ENCODE assay signal across 12 cellular contexts in the genomic region with DNA sequence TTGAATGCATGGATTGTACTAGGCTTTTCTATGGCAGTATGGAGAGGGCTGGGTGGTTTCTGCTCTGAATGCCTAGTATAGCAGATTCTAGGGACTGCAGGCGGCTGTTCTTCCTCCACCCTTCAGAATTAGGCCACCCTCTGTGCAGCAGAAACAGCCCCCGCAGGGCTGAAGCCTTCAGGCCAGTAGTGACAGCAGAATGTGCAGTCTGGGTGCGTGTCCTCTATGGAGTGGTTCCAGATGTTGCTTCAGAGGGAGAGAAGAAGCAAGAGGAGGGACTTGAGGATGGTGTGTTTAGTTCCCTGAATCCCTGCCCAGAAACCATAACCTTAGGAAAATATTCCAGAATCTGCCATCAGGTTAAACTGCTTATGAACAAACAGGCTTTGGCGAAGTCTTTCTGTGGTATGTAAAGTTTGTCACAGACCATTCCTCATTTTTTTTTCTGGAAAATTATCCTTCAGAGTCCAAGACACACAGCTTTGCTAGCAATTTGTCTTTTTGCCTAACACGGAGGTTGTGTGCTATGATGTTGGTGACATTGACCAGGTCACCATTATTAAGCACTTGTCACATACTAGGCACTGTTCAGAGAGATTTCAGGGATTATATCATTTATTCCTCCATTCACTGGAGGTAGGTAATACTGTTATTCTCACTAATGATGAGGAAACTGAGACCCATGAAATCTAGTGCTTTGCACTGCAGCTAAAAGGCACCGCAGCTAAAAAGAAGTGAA. TPM values are rescaled to one million over a fixed set of nuclear protein-coding genes. Genes with fewer than 3 reads are reported as not detected.
DNase-seq lines count a peak whose midpoint lies in the region; ATAC-seq and TF ChIP-seq lines count a peak whose summit lies in the region.
"Had no signal": no experiment of that assay in that cellular context is flagged by ENCODE, and none has a peak within 500 bp of the region (broad histone marks: within the 10 kb centered on the region; RNA-seq: fewer than 3 reads in every experiment).

No MANE protein-coding gene starts in this region.

- peaks cover 2% of the 10 kb centered on the region for H3K36me3 Mint-ChIP-seq in T-helper 17 cell (ENCODE audit: low read depth)

- H3K9ac ChIP-seq in rectal smooth muscle tissue (ENCODE audit: low read length): no peak overlapping the region

- H3K9me3 ChIP-seq in T-helper 17 cell (ENCODE audit: control insufficient read depth, low read length, poor library complexity, severe bottlenecking): no peaks in the 10 kb centered on the region
- no peaks in the 10 kb centered on the region for H3K9me3 ChIP-seq in BE2C
- H3K9me3 ChIP-seq in breast epithelium: no peaks in the 10 kb centered on the region

- H3K4me3 ChIP-seq in rectal smooth muscle tissue (ENCODE audit: low read length) (no peak overlapping the region), BE2C (ENCODE audit: low read depth, low read length) (no peak overlapping the region), breast epithelium (no peak overlapping the region)

- peak overlapping the region; percentile 36 for H3K4me3 Mint-ChIP-seq in T-helper 17 cell
- H3K4me3 Mint-ChIP-seq: memory B cell had no signal

- peak overlapping the region; percentile 33 for H3K27ac ChIP-seq in rectal smooth muscle tissue (ENCODE audit: low read depth, low read length)
- H3K27ac ChIP-seq in breast epithelium: no peak overlapping the region

- intact Hi-C loops in left cardiac atrium (cut with DNase I): no loop called here
- intact Hi-C loops in breast epithelium (cut with DNase I; ENCODE audit: low total_unique reads): no loop called here

- TF ChIP-seq POLR2A in breast epithelium (IDR thresholded peaks at IDR 0.05): no peak

- H3K4me1 ChIP-seq in rectal smooth muscle tissue (ENCODE audit: control insufficient read depth, insufficient read depth, low read length) (peaks cover 2% of the 10 kb centered on the region), BE2C (no peaks in the 10 kb centered on the region; the same call in 1 of the 2 replicates), breast epithelium (no peaks in the 10 kb centered on the region)

- peak; percentile 85 for DNase-seq in GM03348 (ENCODE audit: low spot score)
- no peak for DNase-seq in T-helper 17 cell
- DNase-seq in left cardiac atrium: no peak
- DNase-seq in NCI-H187 (lab: John Stamatoyannopoulos, UW): no peak
- DNase-seq in BE2C: no peak
- no peak for DNase-seq in breast epithelium (ENCODE audit: low spot score in 2 of 2)
- DNase-seq in NCI-H510A treated with DMSO at 0.1 percent for 48 hours (lab: John Stamatoyannopoulos, UW): no peak
- DNase-seq: activated naive CD4-positive, alpha-beta T cell treated with Interleukin-2 at 50 U/mL for 16 hours; KBM-7; NCI-H2081 had no signal

- H3K36me3 ChIP-seq in rectal smooth muscle tissue (ENCODE audit: control insufficient read depth, insufficient read depth, low read length): no peaks in the 10 kb centered on the region
- no peaks in the 10 kb centered on the region for H3K36me3 ChIP-seq in BE2C
- no peaks in the 10 kb centered on the region for H3K36me3 ChIP-seq in breast epithelium

- no peak for ATAC-seq in T-helper 17 cell
- ATAC-seq in left cardiac atrium: peak; percentile 41 to 57

- TF ChIP-seq CTCF in BE2C (IDR thresholded peaks at IDR 0.05; ENCODE audit: low read depth, low read length) (no peak), breast epithelium (IDR thresholded peaks at IDR 0.05) (no peak)

- H3K27ac Mint-ChIP-seq in T-helper 17 cell: peak overlapping the region; percentile 53
- H3K27ac Mint-ChIP-seq: memory B cell had no signal

- peaks cover 11% of the 10 kb centered on the region for H3K4me1 Mint-ChIP-seq in T-helper 17 cell

- H3K27me3 ChIP-seq in rectal smooth muscle tissue (ENCODE audit: control insufficient read depth, insufficient read depth, low read length) (no peaks in the 10 kb centered on the region), BE2C (no peaks in the 10 kb centered on the region), breast epithelium (no peaks in the 10 kb centered on the region)

- no peaks in the 10 kb centered on the region for H3K27me3 Mint-ChIP-seq in T-helper 17 cell
- H3K27me3 Mint-ChIP-seq: memory B cell had no signal

RNA-seq across cellular contexts. Expression of a gene that starts 21.1 kb away (rescaled TPM):
- total RNA-seq in T-helper 17 cell: 10 to 100 TPM; 16.4 to 21.2 TPM
- 1 to 10 TPM; 7.1 to 9.9 TPM for total RNA-seq in left cardiac atrium
- 0.08 TPM for polyA plus RNA-seq in BE2C (2012; ENCODE audit: insufficient read depth, insufficient read length, low read depth)
- 10 to 100 TPM in 1 of 3 donors, 1 to 10 TPM in 2; 5.7 to 13.1 (median 9.6) TPM for total RNA-seq in breast epithelium

RNA-seq across cellular contexts. Expression of a gene that starts 56.3 kb away (rescaled TPM):
- total RNA-seq in T-helper 17 cell (100 to 1,000 TPM; 191 to 201 TPM), left cardiac atrium (1 to 10 TPM; 5.4 to 7.4 TPM), breast epithelium (10 to 100 TPM; 18.2 to 28.8 (median 21.3) TPM)
- 2.8 TPM for polyA plus RNA-seq in BE2C (2012; ENCODE audit: insufficient read depth, insufficient read length, low read depth)

Comparison
In these comparisons a context has a peak if more than half of its experiments do, and no peak if none do; other contexts are left out.
1. RNA of a gene that starts 56.3 kb away (total RNA-seq): 191 to 201 TPM in T-helper 17 cell; 18.2 to 28.8 TPM in breast epithelium and 5.4 to 7.4 TPM in left cardiac atrium; every median in the first group is over 4 times any median in the second.